29 cellular contexts compared by ENCODE assay signal in genomic region chr2:64166212-64166611, GRCh38.
"Had no signal": no experiment of that assay in that cellular context is flagged by ENCODE, and none has a peak within 500 bp of the region (broad histone marks: within the 10 kb centered on the region; RNA-seq: fewer than 3 reads in every experiment).

No MANE protein-coding gene starts in this region.

- H3K36me3 ChIP-seq: ascending aorta, cardiac muscle cell, colonic mucosa, esophagus squamous epithelium, left lung, lower lobe of right lung, sigmoid colon, uterus had no signal

- H3K79me2 ChIP-seq: parathyroid adenoma had no signal

- H3K27ac ChIP-seq: ascending aorta, cardiac muscle cell, colonic mucosa, epithelial cell of prostate, esophagus squamous epithelium, left lung, lower lobe of right lung, parathyroid adenoma, psoas muscle, sigmoid colon, uterus had no signal

- H3K4me1 Mint-ChIP-seq: activated naive CD8-positive, alpha-beta T cell treated with anti-CD3 and anti-CD28 coated beads, Interleukin-2, amount 10 ng/mL, durations not matched to agents 7 days and 5 days; brain; naive thymus-derived CD8-positive, alpha-beta T cell; neural crest cell had no signal

- H3K9me3 Mint-ChIP-seq: activated B cell treated with CpG ODN at 0.5 μM for 24 hours; activated CD4-positive, alpha-beta T cell treated with anti-CD3 and anti-CD28 coated beads, Interleukin-2, amount 10 ng/mL, durations not matched to agents 24 days and 14 days; activated naive CD8-positive, alpha-beta T cell treated with anti-CD3 and anti-CD28 coated beads, Interleukin-2, amount 10 ng/mL, durations not matched to agents 7 days and 5 days; brain; naive thymus-derived CD8-positive, alpha-beta T cell; neural crest cell; T-cell had no signal

- H3K36me3 Mint-ChIP-seq: activated naive CD8-positive, alpha-beta T cell treated with anti-CD3 and anti-CD28 coated beads, Interleukin-2, amount 10 ng/mL, durations not matched to agents 7 days and 5 days; brain; naive thymus-derived CD8-positive, alpha-beta T cell; T-cell; type B pancreatic cell had no signal

- H2AFZ ChIP-seq: parathyroid adenoma had no signal

- H3K27me3 ChIP-seq: ascending aorta, cardiac muscle cell, colonic mucosa, esophagus squamous epithelium, left lung, sigmoid colon, uterus had no signal

- H3K4me3 ChIP-seq: ascending aorta, cardiac muscle cell, colonic mucosa, esophagus squamous epithelium, left lung, lower lobe of right lung, psoas muscle, sigmoid colon, uterus had no signal

- H3K4me1 ChIP-seq: ascending aorta, colonic mucosa, left lung, lower lobe of right lung, parathyroid adenoma, psoas muscle, uterus had no signal

- H3K27ac Mint-ChIP-seq: activated B cell treated with CpG ODN at 0.5 μM for 24 hours; activated CD4-positive, alpha-beta T cell treated with anti-CD3 and anti-CD28 coated beads, Interleukin-2, amount 10 ng/mL, durations not matched to agents 24 days and 14 days; activated CD8-positive, alpha-beta T cell treated with anti-CD3 and anti-CD28 coated beads, Interleukin-2, amount 10 ng/mL, durations not matched to agents 7 days and 5 days; activated naive CD8-positive, alpha-beta T cell treated with anti-CD3 and anti-CD28 coated beads, Interleukin-2, amount 10 ng/mL, durations not matched to agents 7 days and 5 days; brain; naive thymus-derived CD8-positive, alpha-beta T cell; T-cell; type B pancreatic cell had no signal

- H3K9me3 ChIP-seq: ascending aorta, colonic mucosa, esophagus squamous epithelium, left lung, lower lobe of right lung, psoas muscle, sigmoid colon, uterus had no signal

- H3K9ac ChIP-seq: parathyroid adenoma had no signal

- ATAC-seq: activated CD8-positive, alpha-beta T cell treated with anti-CD3 and anti-CD28 coated beads, Interleukin-2, amount 10 ng/mL, durations not matched to agents 7 days and 5 days; left lung; lower lobe of right lung; naive thymus-derived CD8-positive, alpha-beta T cell; psoas muscle; T-cell had no signal

- DNase-seq: activated B cell treated with CpG ODN at 0.5 μM for 24 hours; activated CD4-positive, alpha-beta T cell treated with anti-CD3 and anti-CD28 coated beads, Interleukin-2, amount 10 ng/mL, durations not matched to agents 24 days and 14 days; activated CD8-positive, alpha-beta T cell treated with anti-CD3 and anti-CD28 coated beads, Interleukin-2, amount 10 ng/mL, durations not matched to agents 7 days and 5 days; activated effector memory CD4-positive, alpha-beta T cell treated with Interleukin-2 at 50 U/mL for 16 hours; activated naive CD4-positive, alpha-beta T cell treated with Interleukin-2 at 50 U/mL for 16 hours; activated naive CD8-positive, alpha-beta T cell treated with anti-CD3 and anti-CD28 coated beads, Interleukin-2, amount 10 ng/mL, durations not matched to agents 7 days and 5 days; cerebellar nuclear complex; colonic mucosa; effector CD8-positive, alpha-beta T cell; esophagus squamous epithelium; foreskin melanocyte; left lung; lower lobe of right lung; naive thymus-derived CD8-positive, alpha-beta T cell; occipital lobe; psoas muscle; sigmoid colon; small intestine; stimulated activated CD4-positive, alpha-beta T cell treated with anti-CD3 and anti-CD28 coated beads, Interleukin-2, amount 100 ng/mL, for 24 hours; stimulated activated naive CD4-positive, alpha-beta T cell treated with Interleukin-2 at 50 U/mL for 16 hours; T-cell; uterus had no signal

- H3K27me3 Mint-ChIP-seq: activated B cell treated with CpG ODN at 0.5 μM for 24 hours; activated CD4-positive, alpha-beta T cell treated with anti-CD3 and anti-CD28 coated beads, Interleukin-2, amount 10 ng/mL, durations not matched to agents 24 days and 14 days; activated naive CD8-positive, alpha-beta T cell treated with anti-CD3 and anti-CD28 coated beads, Interleukin-2, amount 10 ng/mL, durations not matched to agents 7 days and 5 days; brain; naive thymus-derived CD8-positive, alpha-beta T cell; T-cell; type B pancreatic cell had no signal

- H3K4me3 Mint-ChIP-seq: activated B cell treated with CpG ODN at 0.5 μM for 24 hours; activated CD4-positive, alpha-beta T cell treated with anti-CD3 and anti-CD28 coated beads, Interleukin-2, amount 10 ng/mL, durations not matched to agents 24 days and 14 days; activated CD8-positive, alpha-beta T cell treated with anti-CD3 and anti-CD28 coated beads, Interleukin-2, amount 10 ng/mL, durations not matched to agents 7 days and 5 days; activated naive CD8-positive, alpha-beta T cell treated with anti-CD3 and anti-CD28 coated beads, Interleukin-2, amount 10 ng/mL, durations not matched to agents 7 days and 5 days; brain; naive thymus-derived CD8-positive, alpha-beta T cell; neural crest cell; T-cell; type B pancreatic cell had no signal
